ENCODE assay signal across 15 cellular contexts in the genomic region with DNA sequence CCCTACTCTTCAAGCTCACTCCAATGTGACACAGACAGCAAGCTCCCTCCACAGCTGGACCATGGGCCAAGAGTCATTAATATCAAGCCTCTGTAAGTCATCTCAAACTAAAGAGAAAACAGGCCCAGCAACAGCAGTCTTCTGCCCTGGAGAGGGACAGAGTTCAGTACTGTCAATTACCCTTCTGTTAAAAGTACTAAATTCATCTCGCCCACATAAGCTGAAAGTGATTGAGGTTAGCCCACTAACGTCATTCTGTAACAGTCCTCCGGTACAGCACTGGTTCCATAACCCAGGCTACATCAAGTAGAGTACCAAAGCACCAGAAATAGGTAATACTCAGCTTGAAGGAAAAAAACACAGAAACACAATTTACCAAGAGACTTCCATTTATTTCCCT.
A peak's percentile ranks its signal among the peaks of the same experiment; 100 is the strongest.
DNase-seq lines count a peak whose midpoint lies in the region; ATAC-seq lines count a peak whose summit lies in the region.
"Had no signal": no experiment of that assay in that cellular context is flagged by ENCODE, and none has a peak within 500 bp of the region (broad histone marks: within the 10 kb centered on the region; RNA-seq: fewer than 3 reads in every experiment).

No MANE protein-coding gene starts in this region.

- H3K27me3 Mint-ChIP-seq in stimulated activated naive CD8-positive, alpha-beta T cell treated with anti-CD3 and anti-CD28 coated beads, Interleukin-15, amount 100 ng/mL, for 72 hours = no peaks in the 10 kb centered on the region
- H3K27me3 Mint-ChIP-seq: IgD-negative memory B cell, naive B cell had no signal

- peak; percentile 74 for ATAC-seq in GM21619 (IDR thresholded peaks at IDR 0.05; ENCODE audit: unreplicated experiment)
- peak; percentile 74 for ATAC-seq in HG03469 (IDR thresholded peaks at IDR 0.05; ENCODE audit: unreplicated experiment)
- peak; percentile 96 for ATAC-seq in stimulated activated naive CD8-positive, alpha-beta T cell treated with anti-CD3 and anti-CD28 coated beads, Interleukin-15, amount 100 ng/mL, for 72 hours

- peaks cover 60% of the 10 kb centered on the region for H3K4me1 Mint-ChIP-seq in stimulated activated naive CD8-positive, alpha-beta T cell treated with anti-CD3 and anti-CD28 coated beads, Interleukin-15, amount 100 ng/mL, for 72 hours
- H3K4me1 Mint-ChIP-seq: H9 had no signal

- peak in 2 of 3 donors; percentile 9 to 15 for DNase-seq in stimulated activated CD4-positive, alpha-beta T cell treated with anti-CD3 and anti-CD28 coated beads, Interleukin-12 subunit alpha, Interleukin-12 subunit beta, amount 100 ng/mL, for 48 hours (ENCODE audit: low read depth in 2 of 3, low spot score in 1 of 3)
- DNase-seq in stimulated activated CD4-positive, alpha-beta T cell treated with anti-CD3 and anti-CD28 coated beads, Interleukin-2, amount 100 ng/mL, for 48 hours = no peak
- peak; percentile 17 to 44 for DNase-seq in stimulated activated naive CD8-positive, alpha-beta T cell treated with anti-CD3 and anti-CD28 coated beads, Interleukin-15, amount 100 ng/mL, for 72 hours
- DNase-seq in CD1c-positive myeloid dendritic cell (ENCODE audit: extremely low spot score) (no peak), hypothalamus (lab: John Stamatoyannopoulos, UW) (no peak), NCI-H524 (lab: John Stamatoyannopoulos, UW) (no peak)
- DNase-seq: GDM1, H9, naive B cell, NCI-H2227 treated with DMSO at 0.1 percent for 48 hours, SHP77, stomach had no signal

- no peaks in the 10 kb centered on the region for H3K9me3 Mint-ChIP-seq in stimulated activated naive CD8-positive, alpha-beta T cell treated with anti-CD3 and anti-CD28 coated beads, Interleukin-15, amount 100 ng/mL, for 72 hours
- H3K9me3 Mint-ChIP-seq: H9, IgD-negative memory B cell, naive B cell had no signal

- peak overlapping the region; percentile 79 to 93 for H3K27ac Mint-ChIP-seq in stimulated activated naive CD8-positive, alpha-beta T cell treated with anti-CD3 and anti-CD28 coated beads, Interleukin-15, amount 100 ng/mL, for 72 hours
- H3K27ac Mint-ChIP-seq: H9, IgD-negative memory B cell, naive B cell had no signal

- H3K4me3 Mint-ChIP-seq in stimulated activated naive CD8-positive, alpha-beta T cell treated with anti-CD3 and anti-CD28 coated beads, Interleukin-15, amount 100 ng/mL, for 72 hours = peak overlapping the region; percentile 30 to 84
- H3K4me3 Mint-ChIP-seq: H9, IgD-negative memory B cell, naive B cell had no signal

Comparison
In these comparisons a context has a peak if more than half of its experiments do, and no peak if none do; other contexts are left out.
1. DNase-seq: peak in stimulated activated CD4-positive, alpha-beta T cell treated with anti-CD3 and anti-CD28 coated beads, Interleukin-12 subunit alpha, Interleukin-12 subunit beta, amount 100 ng/mL, for 48 hours (2 of 3) and stimulated activated naive CD8-positive, alpha-beta T cell treated with anti-CD3 and anti-CD28 coated beads, Interleukin-15, amount 100 ng/mL, for 72 hours (2 of 2); none in stimulated activated CD4-positive, alpha-beta T cell treated with anti-CD3 and anti-CD28 coated beads, Interleukin-2, amount 100 ng/mL, for 48 hours (0 of 2), CD1c-positive myeloid dendritic cell (single experiment), hypothalamus (0 of 51) and NCI-H524 (0 of 2).
2. Peak in every context shown above with its lines, with median percentiles within 50 percentile points of each other: ATAC-seq.